6 cellular contexts compared by ENCODE assay signal in genomic region chr19:5621945-5622464, GRCh38. TPM values are rescaled to one million over a fixed set of nuclear protein-coding genes. Genes with fewer than 3 reads are reported as not detected.
A peak's percentile ranks its signal among the peaks of the same experiment; 100 is the strongest.
DNase-seq lines count a peak whose midpoint lies in the region; ATAC-seq and TF ChIP-seq lines count a peak whose summit lies in the region.

No MANE protein-coding gene starts in this region.

- 0 to 1% methylated on average over 12 to 35 of the region's 35 CpGs for WGBS in lower leg skin, 2 donors

- DNase-seq in activated effector memory CD4-positive, alpha-beta T cell treated with anti-CD3 and anti-CD28 coated beads, Interleukin-2, amount 50 U/mL, for 16 hours, result peak; percentile 76
- peak; percentile 48 to 86 for DNase-seq in lower leg skin (ENCODE audit: low spot score in 2 of 2)
- DNase-seq in NCI-H1417 treated with DMSO at 0.1 percent for 48 hours (lab: John Stamatoyannopoulos, UW), result no peak
- DNase-seq in AG08396 (ENCODE audit: low spot score), result no peak

- TF ChIP-seq CTCF in lower leg skin (IDR thresholded peaks at IDR 0.05), result no peak

- TF ChIP-seq POLR2A in lower leg skin (IDR thresholded peaks at IDR 0.05), result no peak

- intact Hi-C loops in lower leg skin (cut with DNase I; ENCODE audit: low total_unique reads), result no loop called here

- peak overlapping the region; percentile 88 for H3K4me3 ChIP-seq in lower leg skin (ENCODE audit: low read depth, poor library complexity, severe bottlenecking)

- ATAC-seq in HG03045 (IDR thresholded peaks at IDR 0.05; ENCODE audit: unreplicated experiment) (peak; percentile 4), HG02884 (IDR thresholded peaks at IDR 0.05; ENCODE audit: unreplicated experiment) (no peak)

RNA-seq across cellular contexts. Expression of gene SAFB2, which starts 0.6 kb away (rescaled TPM):
- total RNA-seq in lower leg skin, result 10 to 100 TPM; 14.0 to 51.2 (median 28.7) TPM

RNA-seq across cellular contexts. Expression of gene SAFB, which starts 0.9 kb away (rescaled TPM):
- 100 to 1,000 TPM in 1 of 4 donors, 10 to 100 TPM in 3; 41.6 to 136 (median 80.4) TPM for total RNA-seq in lower leg skin

RNA-seq across cellular contexts. Expression of gene TINCR, which starts 54.3 kb away (rescaled TPM):
- total RNA-seq in lower leg skin, result 100 to 1,000 TPM; 250 to 282 (median 259) TPM

RNA-seq across cellular contexts. Expression of gene MICOS13, which starts 58.3 kb away (rescaled TPM):
- 10 to 100 TPM; 43.6 to 65.5 (median 54.1) TPM for total RNA-seq in lower leg skin

RNA-seq across cellular contexts. Expression of gene HSD11B1L, which starts 58.8 kb away (rescaled TPM):
- 10 to 100 TPM; 20.1 to 38.1 (median 24.8) TPM for total RNA-seq in lower leg skin

Comparison
In these comparisons a context has a peak if more than half of its experiments do, and no peak if none do; other contexts are left out.
1. DNase-seq: peak in activated effector memory CD4-positive, alpha-beta T cell treated with anti-CD3 and anti-CD28 coated beads, Interleukin-2, amount 50 U/mL, for 16 hours (single experiment) and lower leg skin (2 of 2); none in NCI-H1417 treated with DMSO at 0.1 percent for 48 hours (single experiment) and AG08396 (single experiment).